Comparison of ENCODE assay signal across 12 cellular contexts in the genomic region with DNA sequence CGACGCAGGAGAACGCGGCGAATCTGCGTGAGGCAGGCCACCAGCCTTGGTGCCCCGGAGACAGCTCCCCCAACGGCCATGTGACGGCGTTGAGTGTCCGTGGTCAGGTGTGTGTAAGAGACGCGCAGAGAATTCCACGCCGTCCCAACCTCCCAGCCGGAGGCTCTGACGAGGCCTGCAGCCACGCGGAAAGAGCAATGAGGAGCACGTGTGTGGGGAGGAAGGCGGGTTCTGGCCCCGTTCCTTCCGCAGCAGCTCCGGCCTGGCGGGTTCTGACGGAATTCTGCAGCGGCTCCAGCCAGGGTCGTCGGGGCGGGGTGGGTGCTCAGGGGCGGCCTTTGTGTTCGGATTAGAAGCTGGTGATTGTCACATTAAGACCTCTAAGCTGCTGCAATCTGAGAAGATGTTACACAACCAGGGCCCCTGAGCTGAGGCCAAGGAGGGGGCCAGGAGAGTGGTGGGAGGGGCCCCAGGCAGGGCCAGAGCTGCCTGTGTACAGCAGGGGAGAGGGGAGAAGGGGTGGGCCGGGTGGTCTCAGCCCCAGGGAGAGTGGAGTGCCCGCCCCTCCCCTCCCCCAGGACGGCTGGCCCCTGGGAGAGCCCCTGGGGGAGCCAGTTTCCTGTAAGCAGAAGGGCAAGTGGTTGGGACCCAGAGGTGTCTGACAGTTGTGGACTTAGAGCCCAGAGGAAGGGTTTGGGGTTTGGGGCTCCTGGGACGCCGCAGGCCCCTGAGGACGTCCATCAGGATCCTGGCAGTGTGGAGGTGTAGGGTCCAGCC. TPM values are rescaled to one million over a fixed set of nuclear protein-coding genes. Genes with fewer than 3 reads are reported as not detected.
DNase-seq lines count a peak whose midpoint lies in the region; ATAC-seq and TF ChIP-seq lines count a peak whose summit lies in the region.
"Had no signal": no experiment of that assay in that cellular context is flagged by ENCODE, and none has a peak within 500 bp of the region (broad histone marks: within the 10 kb centered on the region; RNA-seq: fewer than 3 reads in every experiment).

No MANE protein-coding gene starts in this region.

- peak overlapping the region; percentile 55 for H3K27ac ChIP-seq in vagina
- H3K27ac ChIP-seq: C4-2B had no signal

- no peak overlapping the region for H3K27ac Mint-ChIP-seq in activated naive CD4-positive, alpha-beta T cell treated with anti-CD3 and anti-CD28 coated beads, Interleukin-2, amount 50 U/mL, for 24 hours
- peak overlapping the region; percentile 55 for H3K27ac Mint-ChIP-seq in activated naive CD8-positive, alpha-beta T cell treated with anti-CD3 and anti-CD28 coated beads, Interleukin-2, amount 50 U/mL, for 24 hours

- no peaks in the 10 kb centered on the region for H3K9me3 Mint-ChIP-seq in activated naive CD4-positive, alpha-beta T cell treated with anti-CD3 and anti-CD28 coated beads, Interleukin-2, amount 50 U/mL, for 24 hours
- H3K9me3 Mint-ChIP-seq in activated naive CD8-positive, alpha-beta T cell treated with anti-CD3 and anti-CD28 coated beads, Interleukin-2, amount 50 U/mL, for 24 hours = no peaks in the 10 kb centered on the region
- H3K9me3 Mint-ChIP-seq: activated naive CD4-positive, alpha-beta T cell treated with anti-CD3 and anti-CD28 coated beads, Interleukin-2, amount 50 U/mL, for 72 hours had no signal

- no peak overlapping the region for H3K4me3 ChIP-seq in vagina

- no peak for DNase-seq in activated naive CD4-positive, alpha-beta T cell treated with Interleukin-2 at 50 U/mL for 16 hours
- peak; percentile 4 for DNase-seq in activated naive CD8-positive, alpha-beta T cell treated with anti-CD3 and anti-CD28 coated beads, Interleukin-2, amount 50 U/mL, for 24 hours
- DNase-seq in left kidney (ENCODE audit: low read depth, low spot score) (peak; percentile 75), vagina (ENCODE audit: extremely low spot score in 2 of 2) (peak; percentile 89 to 92), HCEC 1CT (no peak), T-helper 1 cell (no peak)
- DNase-seq: NCI-H2081 had no signal

- H3K27me3 ChIP-seq in vagina = no peaks in the 10 kb centered on the region

- H3K4me1 ChIP-seq in vagina = peaks cover 19% of the 10 kb centered on the region

- TF ChIP-seq POLR2A in vagina (IDR thresholded peaks at IDR 0.05) = no peak

- H3K36me3 ChIP-seq in vagina = peaks cover 0 to 5% of the 10 kb centered on the region in 2 donors

- no peaks in the 10 kb centered on the region for H3K36me3 Mint-ChIP-seq in activated naive CD4-positive, alpha-beta T cell treated with anti-CD3 and anti-CD28 coated beads, Interleukin-2, amount 50 U/mL, for 24 hours
- no peaks in the 10 kb centered on the region for H3K36me3 Mint-ChIP-seq in activated naive CD8-positive, alpha-beta T cell treated with anti-CD3 and anti-CD28 coated beads, Interleukin-2, amount 50 U/mL, for 24 hours (ENCODE audit: low read depth)
- H3K36me3 Mint-ChIP-seq: activated naive CD4-positive, alpha-beta T cell treated with anti-CD3 and anti-CD28 coated beads, Interleukin-2, amount 50 U/mL, for 72 hours had no signal

- intact Hi-C loops in vagina (cut with DNase I) = no loop called here

- no peaks in the 10 kb centered on the region for H3K9me3 ChIP-seq in vagina

- TF ChIP-seq CTCF in vagina (IDR thresholded peaks at IDR 0.05) = no peak

- H3K27me3 Mint-ChIP-seq in activated naive CD4-positive, alpha-beta T cell treated with anti-CD3 and anti-CD28 coated beads, Interleukin-2, amount 50 U/mL, for 24 hours = no peaks in the 10 kb centered on the region
- H3K27me3 Mint-ChIP-seq in activated naive CD8-positive, alpha-beta T cell treated with anti-CD3 and anti-CD28 coated beads, Interleukin-2, amount 50 U/mL, for 24 hours = no peaks in the 10 kb centered on the region

- peak overlapping the region; percentile 56 for H3K4me3 Mint-ChIP-seq in activated naive CD4-positive, alpha-beta T cell treated with anti-CD3 and anti-CD28 coated beads, Interleukin-2, amount 50 U/mL, for 24 hours
- H3K4me3 Mint-ChIP-seq in activated naive CD8-positive, alpha-beta T cell treated with anti-CD3 and anti-CD28 coated beads, Interleukin-2, amount 50 U/mL, for 24 hours = peak overlapping the region; percentile 35

- ATAC-seq in activated naive CD8-positive, alpha-beta T cell treated with anti-CD3 and anti-CD28 coated beads, Interleukin-2, amount 50 U/mL, for 24 hours = peak; percentile 11
- no peak for ATAC-seq in GM21717 (IDR thresholded peaks at IDR 0.05; ENCODE audit: unreplicated experiment)
- ATAC-seq: HCT116 had no signal

- H3K4me1 Mint-ChIP-seq in activated naive CD4-positive, alpha-beta T cell treated with anti-CD3 and anti-CD28 coated beads, Interleukin-2, amount 50 U/mL, for 24 hours = peaks cover 14% of the 10 kb centered on the region
- H3K4me1 Mint-ChIP-seq in activated naive CD8-positive, alpha-beta T cell treated with anti-CD3 and anti-CD28 coated beads, Interleukin-2, amount 50 U/mL, for 24 hours = peaks cover 13% of the 10 kb centered on the region

RNA-seq across cellular contexts. Expression of a gene that starts 5.1 kb away (rescaled TPM):
- total RNA-seq in vagina = 0.98 TPM

RNA-seq across cellular contexts. Expression of a gene that starts 37.0 kb away (rescaled TPM):
- 21.1 TPM for total RNA-seq in vagina

RNA-seq across cellular contexts. Expression of a gene that starts 37.5 kb away (rescaled TPM):
- not detected for total RNA-seq in vagina

Comparison
In these comparisons a context has a peak if more than half of its experiments do, and no peak if none do; other contexts are left out.
1. DNase-seq: peak in activated naive CD8-positive, alpha-beta T cell treated with anti-CD3 and anti-CD28 coated beads, Interleukin-2, amount 50 U/mL, for 24 hours (single experiment), left kidney (single experiment) and vagina (2 of 2); none in activated naive CD4-positive, alpha-beta T cell treated with Interleukin-2 at 50 U/mL for 16 hours (single experiment), HCEC 1CT (single experiment) and T-helper 1 cell (0 of 5).